9 cellular contexts compared by ENCODE assay signal in the genomic region with DNA sequence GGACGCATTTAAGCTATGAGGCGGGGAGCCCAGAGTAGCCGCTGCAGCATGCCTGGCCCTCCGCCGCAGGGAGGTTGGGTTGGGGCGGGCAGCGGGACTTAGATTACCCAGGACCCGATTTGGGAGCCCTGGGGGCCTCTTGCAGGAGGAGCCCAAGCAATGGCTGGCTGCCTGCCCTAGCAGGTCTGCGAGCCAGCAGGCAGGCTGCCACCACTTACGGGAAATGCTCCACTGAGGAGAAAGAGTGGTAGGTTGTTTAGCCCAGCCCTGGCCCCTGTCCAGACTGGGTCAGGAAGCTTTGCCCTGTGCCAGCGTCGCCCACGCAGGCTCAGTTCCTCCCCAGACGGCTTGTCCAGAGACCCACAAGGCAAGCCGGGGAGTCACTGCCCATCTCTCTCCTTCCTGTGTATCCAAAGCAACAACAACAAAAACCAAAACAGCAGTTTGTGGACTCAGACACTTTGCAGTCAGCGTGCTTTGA. TPM values are rescaled to one million over a fixed set of nuclear protein-coding genes. Genes with fewer than 3 reads are reported as not detected.
DNase-seq lines count a peak whose midpoint lies in the region; ATAC-seq, FAIRE-seq and TF ChIP-seq lines count a peak whose summit lies in the region.
"Had no signal": no experiment of that assay in that cellular context is flagged by ENCODE, and none has a peak within 500 bp of the region (broad histone marks: within the 10 kb centered on the region; RNA-seq: fewer than 3 reads in every experiment).

No MANE protein-coding gene starts in this region.

- H3K27me3 Mint-ChIP-seq in activated T-cell treated with anti-CD3 and anti-CD28 coated beads, Interleukin-2, amount 50 U/mL, for 24 hours: peaks cover under 1% of the 10 kb centered on the region

- no peaks in the 10 kb centered on the region for H3K79me2 ChIP-seq in GM12878 (ENCODE audit: control insufficient read depth, insufficient read depth, low read length)

- TF ChIP-seq CTCF in GM12878 (IDR thresholded peaks at IDR 0.05 in 2 of 3, conservative IDR thresholded peaks at IDR 0.05 in 1 of 3; ENCODE audit: control insufficient read depth in 2 of 3, extremely low read depth in 1 of 3, insufficient read depth in 1 of 3, low read depth in 3 of 3, low read length in 3 of 3): no peak
- TF ChIP-seq CTCF in GM20000 (IDR thresholded peaks at IDR 0.05; ENCODE audit: extremely low read depth, missing control alignments): no peak

- no peak for TF ChIP-seq EP300 in GM12878 (IDR thresholded peaks at IDR 0.05; ENCODE audit: borderline replicate concordance in 1 of 2, control insufficient read depth in 1 of 2, low read depth in 2 of 2, low read length in 2 of 2)

- H3K27ac ChIP-seq in GM12878 (ENCODE audit: control insufficient read depth, insufficient read depth) (no peak overlapping the region), skeletal muscle tissue (ENCODE audit: low read depth, low read length) (peak overlapping the region; percentile 96)

- no peak overlapping the region for H3K27ac Mint-ChIP-seq in activated T-cell treated with anti-CD3 and anti-CD28 coated beads, Interleukin-2, amount 50 U/mL, for 24 hours

- no peaks in the 10 kb centered on the region for H3K27me3 ChIP-seq in GM12878 (replicated peaks in 1 of 2; ENCODE audit: control insufficient read depth in 2 of 2, insufficient read depth in 2 of 2, low read length in 1 of 2)
- no peaks in the 10 kb centered on the region for H3K27me3 ChIP-seq in skeletal muscle tissue (ENCODE audit: control insufficient read depth in 3 of 3, insufficient read depth in 3 of 3, low read length in 3 of 3)

- H3K9me3 Mint-ChIP-seq in activated T-cell treated with anti-CD3 and anti-CD28 coated beads, Interleukin-2, amount 50 U/mL, for 24 hours: no peaks in the 10 kb centered on the region

- H2AFZ ChIP-seq in GM12878 (ENCODE audit: control insufficient read depth, low read depth, low read length): peak overlapping the region; percentile 48

- no peaks in the 10 kb centered on the region for H3K36me3 ChIP-seq in GM12878 (ENCODE audit: control insufficient read depth in 2 of 2, insufficient read depth in 2 of 2, low read length in 1 of 2)
- no peaks in the 10 kb centered on the region for H3K36me3 ChIP-seq in skeletal muscle tissue (ENCODE audit: control insufficient read depth in 3 of 3, insufficient read depth in 3 of 3, low read length in 3 of 3)

- POLR2A ChIA-PET in GM12878 (lab: Charles Lee): interaction anchor here (0.6 to 1.6 kb wide), 3 partner anchors 9 to 35 kb away, joined by 3 to 6 read pairs (median 3); no protein-coding TSS in a partner anchor

- FAIRE-seq in HTR-8/SVneo (lab: Jason Lieb, UNC): no peak
- peak; percentile 84 for FAIRE-seq in GM12878 (lab: Jason Lieb, UNC)

- H3K4me1 Mint-ChIP-seq in activated T-cell treated with anti-CD3 and anti-CD28 coated beads, Interleukin-2, amount 50 U/mL, for 24 hours (ENCODE audit: low read depth): no peaks in the 10 kb centered on the region

- no peaks in the 10 kb centered on the region for H3K36me3 Mint-ChIP-seq in activated T-cell treated with anti-CD3 and anti-CD28 coated beads, Interleukin-2, amount 50 U/mL, for 24 hours (ENCODE audit: low read depth)

- DNase-seq in HTR-8/SVneo (ENCODE audit: insufficient read length, low spot score) (peak; percentile 32), GM12878 (ENCODE audit: low read depth, low spot score) (no peak), iPS-NIHi11 (ENCODE audit: low spot score) (peak; percentile 68), GM20000 (ENCODE audit: low spot score) (no peak)
- DNase-seq in activated T-cell treated with anti-CD3 and anti-CD28 coated beads, Interleukin-2, amount 50 U/mL, for 24 hours: no peak
- no peak for DNase-seq in stimulated activated CD4-positive, alpha-beta T cell treated with anti-CD3 and anti-CD28 coated beads, Interleukin-2, amount 100 ng/mL, for 48 hours

- TF ChIP-seq POLR2A in GM12878 (IDR thresholded peaks at IDR 0.05; ENCODE audit: low read depth, low read length): no peak

- no peak for TF ChIP-seq RAD21 in GM12878 (IDR thresholded peaks at IDR 0.05; ENCODE audit: insufficient read depth, low read depth, low read length)

- H3K9ac ChIP-seq in GM12878 (ENCODE audit: control insufficient read depth, insufficient read depth, low read length) (peak overlapping the region; percentile 21; the same call in 1 of the 2 replicates), skeletal muscle tissue (ENCODE audit: low read depth in 1 of 3, low read length in 3 of 3) (peak overlapping the region; percentile 43 to 74 (median 67))

- in situ Hi-C loops in GM12878 (cut with MboI): no loop called here

- H3K4me3 Mint-ChIP-seq in activated T-cell treated with anti-CD3 and anti-CD28 coated beads, Interleukin-2, amount 50 U/mL, for 24 hours: no peak overlapping the region

- intact Hi-C loops in GM12878 (cut with micrococcal nuclease; ENCODE audit: unreplicated experiment): no loop called here

- 44% methylated on average over 16 of the region's 16 CpGs for whole genome bisulfite sequencing in GM12878 (ENCODE audit: insufficient coverage, insufficient replicate concordance, low lambda C conversion rate, missing lambda C conversion rate)

- H3K9me3 ChIP-seq in GM12878 (replicated peaks; ENCODE audit: control insufficient read depth, insufficient read depth, low read length): no peaks in the 10 kb centered on the region; the same call in 2 of the 3 replicates
- H3K9me3 ChIP-seq in skeletal muscle tissue (ENCODE audit: control insufficient read depth in 3 of 3, low read length in 3 of 3): no peaks in the 10 kb centered on the region

- H3K4me2 ChIP-seq in GM12878 (ENCODE audit: control insufficient read depth, insufficient read depth): peak overlapping the region; percentile 22; the same call in 1 of the 2 replicates

- RAD21 ChIA-PET in GM12878 (lab: Charles Lee; ENCODE audit: unreplicated experiment): interaction anchor here (1.3 to 1.9 kb wide), 2 partner anchors 8 to 48 kb away, joined by 3 to 5 read pairs; a partner anchor contains a TSS

- H3K4me3 ChIP-seq in GM12878 (no peak overlapping the region), skeletal muscle tissue (ENCODE audit: low read length in 3 of 3) (peak overlapping the region; percentile 48 to 58 (median 55))

- no TSS peak for BruUV-seq in GM12878 (replicated peaks; lab: Mats Ljungman, UMichigan)

- ATAC-seq in GM12878 (0 out of 3 replicates have a peak, but pooled peaks have one; percentile 5), HG02610 (IDR thresholded peaks at IDR 0.05; ENCODE audit: unreplicated experiment) (no peak)

- CTCF ChIA-PET in GM12878 (lab: Yijun Ruan, JAX): no interaction called here

- SMC1A ChIA-PET in GM12878 (lab: Charles Lee; ENCODE audit: uncharacterized antibody, unreplicated experiment): interaction anchor here (1.1 to 2.0 kb wide), 2 partner anchors 8 to 12 kb away, joined by 4 to 6 read pairs; no protein-coding TSS in a partner anchor

- H4K20me1 ChIP-seq in GM12878 (ENCODE audit: control insufficient read depth, insufficient read depth): no peaks in the 10 kb centered on the region

- peaks cover 34% of the 10 kb centered on the region for H3K4me1 ChIP-seq in GM12878 (ENCODE audit: control insufficient read depth, insufficient read depth, low read length)
- peaks cover 21 to 27% (median 24%) of the 10 kb centered on the region in 3 donors for H3K4me1 ChIP-seq in skeletal muscle tissue (ENCODE audit: control insufficient read depth in 3 of 3, insufficient read depth in 3 of 3, low read length in 3 of 3)

TF ChIP-seq in GM12878, 131 proteins besides CTCF, POLR2A, EP300 and RAD21 (continues in another document):
- TF ChIP-seq DPF2 (IDR thresholded peaks at IDR 0.05) (0 out of 2 replicates have a peak, but pooled peaks have one; percentile 17), PAX8 (IDR thresholded peaks at IDR 0.05) (no peak), EGR1 (IDR thresholded peaks at IDR 0.05; ENCODE audit: borderline replicate concordance in 1 of 2, low read depth in 2 of 2, low read length in 2 of 2) (peak in 1 of 2 experiments; percentile 59; a peak in 1 of 3 replicates), NR2C2 (IDR thresholded peaks at IDR 0.05; ENCODE audit: borderline replicate concordance, control insufficient read depth, insufficient read length, low read depth) (no peak)

RNA-seq across cellular contexts. Expression of a gene that starts 10.3 kb away (rescaled TPM):
- 10.6 and 11.7 TPM in 2 replicates for total RNA-seq in GM12878 (2013; cell fraction: nucleolus; rRNA removed)
- total RNA-seq in GM12878 (2014; rRNA removed) (1.1 and 1.9 TPM in 2 replicates), GM12878 (2014; rRNA removed; fragmentation: Illumina TruSeq; extraction: Trizol) (1.5 and 1.7 TPM in 2 replicates), GM12878 (2021) (1.6 and 1.7 TPM in 2 replicates), skeletal muscle tissue (2.6 TPM)
- polyA plus RNA-seq in GM12878 (2011; ENCODE audit: low read depth): 3.2 TPM
- polyA plus RNA-seq in GM12878 (2011; rRNA removed) (2.6 and 2.8 TPM in 2 replicates), GM12878 (2014; fragmentation: Illumina TruSeq; extraction: Trizol) (1.9 and 2.8 TPM in 2 replicates), GM12878 (2014; fragmentation: Nextera tagmentation; extraction: Ambion mirVana) (1 to 10 TPM; 4.6 to 6.4 TPM), GM12878 (2014; rRNA removed) (1.4 and 1.8 TPM in 2 replicates), GM12878 (2016; fragmentation: Nextera tagmentation; extraction: Ambion mirVana) (1 to 10 TPM; 3.4 to 3.6 TPM)
- 1.2 and 1.6 TPM in 2 replicates for polyA plus RNA-seq in GM12878 (2011; cell fraction: cytosol; rRNA removed)
- polyA plus RNA-seq in GM12878 (2011; cell fraction: nucleus; rRNA removed): 1.2 and 1.8 TPM in 2 replicates
- 6.8 and 7.4 TPM in 2 replicates for polyA plus RNA-seq in GM12878 (2012)
- polyA minus RNA-seq in GM12878 (2011; rRNA and poly(A)+ RNA removed): 0.88 and 1.5 TPM in 2 replicates
- 0.94 TPM in 1 of 2 replicates, not detected in the other for polyA minus RNA-seq in GM12878 (2011; cell fraction: cytosol; rRNA and poly(A)+ RNA removed)
- polyA minus RNA-seq in GM12878 (2011; cell fraction: nucleus; rRNA and poly(A)+ RNA removed): 0.57 and 0.60 TPM in 2 replicates
- total RNA-seq: mononuclear cell had no signal

RNA-seq across cellular contexts. Expression of a gene that starts 48.1 kb away (rescaled TPM):
- 733 and 778 TPM in 2 replicates for total RNA-seq in GM12878 (2013; cell fraction: nucleolus; rRNA removed)
- 49.6 and 51.4 TPM in 2 replicates for total RNA-seq in GM12878 (2014; rRNA removed)
- total RNA-seq in GM12878 (2014; rRNA removed; fragmentation: Illumina TruSeq; extraction: Trizol): 31.0 and 37.4 TPM in 2 replicates
- total RNA-seq in GM12878 (2021): 84.6 and 95.8 TPM in 2 replicates
- polyA plus RNA-seq in GM12878 (2011; ENCODE audit: low read depth): 32.4 TPM
- 139 and 145 TPM in 2 replicates for polyA plus RNA-seq in GM12878 (2011; rRNA removed)
- polyA plus RNA-seq in GM12878 (2011; cell fraction: cytosol; rRNA removed): 85.3 and 89.0 TPM in 2 replicates
- polyA plus RNA-seq in GM12878 (2011; cell fraction: nucleus; rRNA removed): 371 and 391 TPM in 2 replicates
- polyA plus RNA-seq in GM12878 (2012): 50.3 and 56.0 TPM in 2 replicates
- 35.7 and 51.1 TPM in 2 replicates for polyA plus RNA-seq in GM12878 (2014; fragmentation: Illumina TruSeq; extraction: Trizol)
- polyA plus RNA-seq in GM12878 (2014; fragmentation: Nextera tagmentation; extraction: Ambion mirVana): 10 to 100 TPM; 11.5 to 12.5 TPM
- 74.5 and 82.5 TPM in 2 replicates for polyA plus RNA-seq in GM12878 (2014; rRNA removed)
- 10 to 100 TPM; 45.3 to 48.2 TPM for polyA plus RNA-seq in GM12878 (2016; fragmentation: Nextera tagmentation; extraction: Ambion mirVana)
- 158 and 163 TPM in 2 replicates for polyA minus RNA-seq in GM12878 (2011; rRNA and poly(A)+ RNA removed)
- 30.1 and 45.4 TPM in 2 replicates for polyA minus RNA-seq in GM12878 (2011; cell fraction: cytosol; rRNA and poly(A)+ RNA removed)
- polyA minus RNA-seq in GM12878 (2011; cell fraction: nucleus; rRNA and poly(A)+ RNA removed): 156 and 242 TPM in 2 replicates
- 1.0 TPM for total RNA-seq in skeletal muscle tissue

Comparison
In these comparisons a context has a peak if more than half of its experiments do, and no peak if none do; other contexts are left out.
1. DNase-seq: peak in HTR-8/SVneo (single experiment) and iPS-NIHi11 (single experiment); none in GM12878 (single experiment), activated T-cell treated with anti-CD3 and anti-CD28 coated beads, Interleukin-2, amount 50 U/mL, for 24 hours (single experiment), stimulated activated CD4-positive, alpha-beta T cell treated with anti-CD3 and anti-CD28 coated beads, Interleukin-2, amount 100 ng/mL, for 48 hours (0 of 2) and GM20000 (single experiment).
2. RNA of a gene that starts 48.1 kb away (total RNA-seq): 31.0 to 778 TPM in GM12878; 1.0 TPM in skeletal muscle tissue (single experiment); every median in the first group is over 10 times any median in the second.